9 cellular contexts compared by ENCODE assay signal in the genomic region with DNA sequence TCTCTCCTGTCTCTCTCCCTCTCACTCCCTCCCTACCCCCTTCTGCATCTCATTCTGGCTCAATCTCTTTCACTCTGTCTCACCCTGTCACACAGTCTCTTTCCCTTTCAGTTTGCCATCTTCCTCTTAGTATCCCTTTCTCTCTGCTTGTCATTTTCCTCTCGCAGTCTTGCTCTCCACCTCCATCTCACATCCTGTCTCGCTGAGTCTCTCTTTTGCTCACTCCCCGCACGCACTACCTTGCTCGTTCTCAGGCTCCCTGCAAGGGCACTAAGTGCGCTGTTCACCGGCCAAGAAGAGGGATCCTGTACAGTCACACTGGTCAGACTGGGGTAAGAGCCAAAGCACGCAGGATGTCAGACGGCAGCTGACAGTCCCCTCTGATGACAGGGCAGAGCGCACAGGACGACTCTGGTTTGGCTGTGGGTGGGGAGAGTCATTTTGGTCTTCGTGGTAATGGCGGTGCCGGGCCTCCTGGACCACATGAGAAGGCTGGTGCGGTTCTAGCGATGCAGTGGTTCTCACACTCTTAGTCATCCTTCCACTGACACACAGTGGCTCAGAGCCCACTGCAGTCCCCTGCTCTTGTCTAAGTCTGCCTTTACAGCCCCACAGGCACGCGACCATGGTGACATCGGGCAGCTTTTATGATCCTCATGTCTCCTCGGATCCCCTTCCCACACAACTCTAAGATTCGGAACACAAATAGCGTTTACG.
A peak's percentile ranks its signal among the peaks of the same experiment; 100 is the strongest.
DNase-seq lines count a peak whose midpoint lies in the region; ATAC-seq and TF ChIP-seq lines count a peak whose summit lies in the region.
"Had no signal": no experiment of that assay in that cellular context is flagged by ENCODE, and none has a peak within 500 bp of the region (broad histone marks: within the 10 kb centered on the region; RNA-seq: fewer than 3 reads in every experiment).

No MANE protein-coding gene starts in this region.

- no peaks in the 10 kb centered on the region; the same call in 1 of the 2 replicates for H3F3A ChIP-seq in Loucy (ENCODE audit: low read depth)

- CTCF ChIA-PET in HEK293T (lab: Yijun Ruan, JAX), result interaction anchor here (1.5 kb wide), 1 partner anchor 12 kb away, joined by 4 read pairs; no protein-coding TSS in a partner anchor

- TF ChIP-seq RAD21 in liver (IDR thresholded peaks at IDR 0.05), result no peak

- no peaks in the 10 kb centered on the region for H3K36me3 ChIP-seq in Loucy (ENCODE audit: insufficient read depth, low read length)
- H3K36me3 ChIP-seq in liver (ENCODE audit: control insufficient read depth in 4 of 4, insufficient read depth in 3 of 4, low read depth in 1 of 4, low read length in 3 of 4), result peaks cover 0 to 1% (median 0%) of the 10 kb centered on the region in 4 donors

- peak overlapping the region; percentile 41 for H3K9ac ChIP-seq in Loucy (ENCODE audit: low read depth, low read length, poor library complexity, severe bottlenecking)
- no peak overlapping the region for H3K9ac ChIP-seq in liver (ENCODE audit: low read depth in 1 of 2, low read length in 2 of 2)

- H3K4me2 ChIP-seq in Loucy (ENCODE audit: low read depth, low read length, poor library complexity, severe bottlenecking), result peak overlapping the region; percentile 57

- H2AFZ ChIP-seq in Loucy (ENCODE audit: low read length), result no peak overlapping the region

- H3K27me3 ChIP-seq in Loucy (ENCODE audit: insufficient read depth, low read length, poor library complexity, severe bottlenecking) (no peaks in the 10 kb centered on the region), liver (ENCODE audit: control insufficient read depth in 4 of 4, insufficient read depth in 4 of 4, low read length in 3 of 4) (no peaks in the 10 kb centered on the region)

- no peaks in the 10 kb centered on the region for H3K9me3 ChIP-seq in Loucy (ENCODE audit: insufficient read depth, low read depth, low read length)
- H3K9me3 ChIP-seq in liver (ENCODE audit: control insufficient read depth in 4 of 4, low read length in 3 of 4), result no peaks in the 10 kb centered on the region

- peaks cover 0 to 2% (median 0%) of the 10 kb centered on the region in 3 donors for H3K27me3 Mint-ChIP-seq in CD14-positive monocyte (ENCODE audit: low read depth in 3 of 3)

- peak overlapping the region; percentile 27 for H3K4me3 ChIP-seq in Loucy (ENCODE audit: low read length, poor library complexity, severe bottlenecking)
- no peak overlapping the region for H3K4me3 ChIP-seq in liver (ENCODE audit: low read depth in 1 of 3, low read length in 3 of 3)

- H3K27ac ChIP-seq in liver (ENCODE audit: low read depth in 1 of 2, low read length in 2 of 2), result peak overlapping the region; percentile 25 to 27
- H3K27ac ChIP-seq: epithelial cell of prostate had no signal

- peak overlapping the region; percentile 26 to 91 (median 55) for H3K27ac Mint-ChIP-seq in CD14-positive monocyte

- no peaks in the 10 kb centered on the region for H3K9me2 ChIP-seq in Loucy (replicated peaks; ENCODE audit: low read depth, low read length)

- 65% methylated on average over 23 of the region's 23 CpGs for WGBS in liver

- intact Hi-C loops in CD14-positive monocyte (cut with micrococcal nuclease), result no loop called here

- H4K20me1 ChIP-seq in Loucy (ENCODE audit: insufficient read depth, low read length, poor library complexity, severe bottlenecking), result peaks cover 5% of the 10 kb centered on the region

- DNase-seq in CD14-positive monocyte (ENCODE audit: low spot score) (peak; percentile 54), activated gamma-delta T cell (lab: John Stamatoyannopoulos, UW) (peak; percentile 14), HEK293T (ENCODE audit: extremely low spot score) (no peak), NCI-H1930 (lab: John Stamatoyannopoulos, UW) (no peak)
- peak; percentile 69 to 86 for DNase-seq in stimulated activated CD8-positive, alpha-beta memory T cell treated with anti-CD3 and anti-CD28 coated beads, Interleukin-4, amount 100 ng/mL, for 4 hours (ENCODE audit: low read depth in 2 of 2, low spot score in 1 of 2)

- peaks cover 5 to 9% of the 10 kb centered on the region in 2 donors for H3K36me3 Mint-ChIP-seq in CD14-positive monocyte

- peaks cover 15% of the 10 kb centered on the region for H3K4me1 Mint-ChIP-seq in CD14-positive monocyte

- peaks cover 6% of the 10 kb centered on the region; the same call in 1 of the 2 replicates for H3K79me2 ChIP-seq in Loucy (ENCODE audit: insufficient read depth, low read length)

- H3K9me3 Mint-ChIP-seq in CD14-positive monocyte, result no peaks in the 10 kb centered on the region

- peak overlapping the region; percentile 74 to 80 for H3K4me3 Mint-ChIP-seq in CD14-positive monocyte

- peak; percentile 82 for ATAC-seq in GM21515 (IDR thresholded peaks at IDR 0.05; ENCODE audit: unreplicated experiment)

- no peak for TF ChIP-seq CTCF in CD14-positive monocyte (IDR thresholded peaks at IDR 0.05)
- no peak for TF ChIP-seq CTCF in Loucy (conservative IDR thresholded peaks at IDR 0.05; ENCODE audit: low read length)
- no peak for TF ChIP-seq CTCF in liver (IDR thresholded peaks at IDR 0.05; ENCODE audit: low read depth, low read length, missing input control)

- H3K4me1 ChIP-seq in Loucy (ENCODE audit: insufficient read depth, low read length, poor library complexity, severe bottlenecking), result peaks cover 19% of the 10 kb centered on the region
- H3K4me1 ChIP-seq in liver (ENCODE audit: control insufficient read depth in 4 of 4, insufficient read depth in 4 of 4, low read length in 3 of 4), result peaks cover 0 to 6% (median 3%) of the 10 kb centered on the region in 4 donors

- POLR2A ChIA-PET in HEK293T (lab: Yijun Ruan, JAX), result interaction anchor here (1.6 kb wide), 1 partner anchor 356 kb away, joined by 4 read pairs; no protein-coding TSS in a partner anchor

TF ChIP-seq in liver, 16 proteins besides CTCF, POLR2A, EP300 and RAD21:
- TF ChIP-seq, protein P1, sequence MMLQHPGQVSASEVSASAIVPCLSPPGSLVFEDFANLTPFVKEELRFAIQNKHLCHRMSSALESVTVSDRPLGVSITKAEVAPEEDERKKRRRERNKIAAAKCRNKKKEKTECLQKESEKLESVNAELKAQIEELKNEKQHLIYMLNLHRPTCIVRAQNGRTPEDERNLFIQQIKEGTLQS (IDR thresholded peaks at IDR 0.05), result no peak
- TF ChIP-seq GABPA (IDR thresholded peaks at IDR 0.05 in 1 of 2, conservative IDR thresholded peaks at IDR 0.05 in 1 of 2) (no peak), FOXA2 (IDR thresholded peaks at IDR 0.05) (no peak), NR2F2 (IDR thresholded peaks at IDR 0.05) (no peak), HNF4A (conservative IDR thresholded peaks at IDR 0.05) (no peak), TAF1 (conservative IDR thresholded peaks at IDR 0.05) (no peak), FOXA1 (IDR thresholded peaks at IDR 0.05) (no peak), JUND (IDR thresholded peaks at IDR 0.05) (no peak)

TF ChIP-seq in HEK293T, 16 proteins besides CTCF, POLR2A, EP300 and RAD21:
- TF ChIP-seq NFRKB (IDR thresholded peaks at IDR 0.05) (no peak), CTBP1 (IDR thresholded peaks at IDR 0.05; ENCODE audit: borderline replicate concordance) (no peak), HDGF (IDR thresholded peaks at IDR 0.05; ENCODE audit: borderline replicate concordance) (no peak), BHLHE40 (IDR thresholded peaks at IDR 0.05; ENCODE audit: borderline replicate concordance) (no peak), ZNF384 (IDR thresholded peaks at IDR 0.05) (no peak), TARDBP (IDR thresholded peaks at IDR 0.05) (no peak), SUZ12 (IDR thresholded peaks at IDR 0.05) (no peak), LEF1 (IDR thresholded peaks at IDR 0.05; ENCODE audit: borderline replicate concordance) (no peak), FOXA1 (IDR thresholded peaks at IDR 0.05) (no peak), FOXK2 (IDR thresholded peaks at IDR 0.05) (no peak), SP1 (IDR thresholded peaks at IDR 0.05) (no peak), ARNT (IDR thresholded peaks at IDR 0.05) (no peak), ELF4 (IDR thresholded peaks at IDR 0.05) (no peak), FOXM1 (IDR thresholded peaks at IDR 0.05; ENCODE audit: borderline replicate concordance) (no peak), L3MBTL2 (conservative IDR thresholded peaks at IDR 0.05) (no peak)
- TF ChIP-seq, protein P2, sequence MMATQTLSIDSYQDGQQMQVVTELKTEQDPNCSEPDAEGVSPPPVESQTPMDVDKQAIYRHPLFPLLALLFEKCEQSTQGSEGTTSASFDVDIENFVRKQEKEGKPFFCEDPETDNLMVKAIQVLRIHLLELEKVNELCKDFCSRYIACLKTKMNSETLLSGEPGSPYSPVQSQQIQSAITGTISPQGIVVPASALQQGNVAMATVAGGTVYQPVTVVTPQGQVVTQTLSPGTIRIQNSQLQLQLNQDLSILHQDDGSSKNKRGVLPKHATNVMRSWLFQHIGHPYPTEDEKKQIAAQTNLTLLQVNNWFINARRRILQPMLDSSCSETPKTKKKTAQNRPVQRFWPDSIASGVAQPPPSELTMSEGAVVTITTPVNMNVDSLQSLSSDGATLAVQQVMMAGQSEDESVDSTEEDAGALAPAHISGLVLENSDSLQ (IDR thresholded peaks at IDR 0.05), result no peak
TF ChIP-seq in HEK293T: peak in this region for 0.

Comparison
In these comparisons a context has a peak if more than half of its experiments do, and no peak if none do; other contexts are left out.
1. DNase-seq: peak in CD14-positive monocyte (single experiment), activated gamma-delta T cell (single experiment) and stimulated activated CD8-positive, alpha-beta memory T cell treated with anti-CD3 and anti-CD28 coated beads, Interleukin-4, amount 100 ng/mL, for 4 hours (2 of 2); none in HEK293T (single experiment) and NCI-H1930 (0 of 2).